In genomic region chr1:234528073-234528865, GRCh38 we compare ENCODE assay signal across 16 cellular contexts. TPM values are rescaled to one million over a fixed set of nuclear protein-coding genes. Genes with fewer than 3 reads are reported as not detected.
DNase-seq lines count a peak whose midpoint lies in the region; ATAC-seq, FAIRE-seq and TF ChIP-seq lines count a peak whose summit lies in the region.
"Had no signal": no experiment of that assay in that cellular context is flagged by ENCODE, and none has a peak within 500 bp of the region (broad histone marks: within the 10 kb centered on the region; RNA-seq: fewer than 3 reads in every experiment).

No MANE protein-coding gene starts in this region.

- H3K36me3 Mint-ChIP-seq in activated naive CD4-positive, alpha-beta T cell treated with anti-CD3 and anti-CD28 coated beads for 36 hours (ENCODE audit: low read depth): no peaks in the 10 kb centered on the region

- H3K27me3 ChIP-seq in liver (ENCODE audit: control insufficient read depth in 4 of 4, insufficient read depth in 4 of 4, low read length in 3 of 4): no peaks in the 10 kb centered on the region
- H3K27me3 ChIP-seq in HepG2 (ENCODE audit: control insufficient read depth in 1 of 2, insufficient read depth in 2 of 2, low read length in 2 of 2): no peaks in the 10 kb centered on the region; a peak in 1 of 5 replicates
- H3K27me3 ChIP-seq in stomach: no peaks in the 10 kb centered on the region

- H3K27ac Mint-ChIP-seq in activated naive CD4-positive, alpha-beta T cell treated with anti-CD3 and anti-CD28 coated beads for 36 hours: no peak overlapping the region
- H3K27ac Mint-ChIP-seq: activated CD8-positive, alpha-beta T cell treated with anti-CD3 and anti-CD28 coated beads for 36 hours; activated naive CD8-positive, alpha-beta T cell; T-helper 1 cell treated with Interleukin-12 subunit alpha and Interleukin-12 subunit beta and Interleukin-4 antibody, amounts not matched to agents 30 μg/mL and 1 μg/mL, for 36 hours had no signal

- no peaks in the 10 kb centered on the region for H3K9me3 ChIP-seq in liver (ENCODE audit: control insufficient read depth in 4 of 4, low read length in 3 of 4)
- H3K9me3 ChIP-seq in HepG2 (ENCODE audit: low read length): no peaks in the 10 kb centered on the region
- H3K9me3 ChIP-seq in stomach: no peaks in the 10 kb centered on the region

- FAIRE-seq in HepG2 (lab: Jason Lieb, UNC): no peak
- FAIRE-seq: frontal cortex had no signal

- intact Hi-C loops in HepG2 (cut with micrococcal nuclease; ENCODE audit: unreplicated experiment) (no loop called here), stomach (cut with DNase I; ENCODE audit: low total_unique reads) (no loop called here)
- intact Hi-C loops in activated naive CD4-positive, alpha-beta T cell treated with anti-CD3 and anti-CD28 coated beads for 36 hours (cut with micrococcal nuclease): no loop called here

- TF ChIP-seq CTCF in liver (IDR thresholded peaks at IDR 0.05; ENCODE audit: low read depth, low read length, missing input control) (no peak), HepG2 (CRISPR knock-in tag; IDR thresholded peaks at IDR 0.05) (no peak), stomach (IDR thresholded peaks at IDR 0.05) (no peak)

- TF ChIP-seq RAD21 in liver (IDR thresholded peaks at IDR 0.05): no peak
- no peak for TF ChIP-seq RAD21 in HepG2 (CRISPR knock-in tag; IDR thresholded peaks at IDR 0.05)

- peaks cover 5% of the 10 kb centered on the region for H3K4me1 Mint-ChIP-seq in activated naive CD4-positive, alpha-beta T cell treated with anti-CD3 and anti-CD28 coated beads for 36 hours (ENCODE audit: low read depth)

- no peaks in the 10 kb centered on the region for H3K9me3 Mint-ChIP-seq in activated naive CD4-positive, alpha-beta T cell treated with anti-CD3 and anti-CD28 coated beads for 36 hours
- H3K9me3 Mint-ChIP-seq: activated CD8-positive, alpha-beta T cell treated with anti-CD3 and anti-CD28 coated beads for 36 hours; T-helper 1 cell treated with Interleukin-12 subunit alpha and Interleukin-12 subunit beta and Interleukin-4 antibody, amounts not matched to agents 30 μg/mL and 1 μg/mL, for 36 hours had no signal

- no peaks in the 10 kb centered on the region for H3K79me2 ChIP-seq in HepG2 (ENCODE audit: insufficient read depth, low read length)

- no peaks in the 10 kb centered on the region for H3K27me3 Mint-ChIP-seq in activated naive CD4-positive, alpha-beta T cell treated with anti-CD3 and anti-CD28 coated beads for 36 hours (ENCODE audit: low read depth)

- peak overlapping the region; percentile 25 to 43 for H3K27ac ChIP-seq in liver (ENCODE audit: low read depth in 1 of 2, low read length in 2 of 2)
- H3K27ac ChIP-seq in HepG2 (ENCODE audit: extremely low read length, insufficient read depth, low read length): no peak overlapping the region
- H3K27ac ChIP-seq in cingulate gyrus (ENCODE audit: low read depth, low read length): peak overlapping the region; percentile 41
- peak overlapping the region in 2 of 5 donors; percentile 96 to 97 for H3K27ac ChIP-seq in stomach

- no peak overlapping the region for H3K4me3 Mint-ChIP-seq in activated naive CD4-positive, alpha-beta T cell treated with anti-CD3 and anti-CD28 coated beads for 36 hours
- H3K4me3 Mint-ChIP-seq: activated CD8-positive, alpha-beta T cell treated with anti-CD3 and anti-CD28 coated beads for 36 hours; activated naive CD8-positive, alpha-beta T cell; T-helper 1 cell treated with Interleukin-12 subunit alpha and Interleukin-12 subunit beta and Interleukin-4 antibody, amounts not matched to agents 30 μg/mL and 1 μg/mL, for 36 hours had no signal

- H3K36me3 ChIP-seq in liver (ENCODE audit: control insufficient read depth in 4 of 4, insufficient read depth in 3 of 4, low read depth in 1 of 4, low read length in 3 of 4) (no peaks in the 10 kb centered on the region), HepG2 (replicated peaks in 1 of 2; ENCODE audit: control insufficient read depth in 1 of 2, insufficient read depth in 2 of 2, low read length in 2 of 2) (no peaks in the 10 kb centered on the region), stomach (no peaks in the 10 kb centered on the region)

- no peak overlapping the region for H3K4me2 ChIP-seq in HepG2 (ENCODE audit: low read depth, low read length)

- no peak for TF ChIP-seq POLR2A in HepG2 (IDR thresholded peaks at IDR 0.05; ENCODE audit: insufficient read depth in 1 of 2, low read depth in 2 of 2, low read length in 2 of 2)
- no peak for TF ChIP-seq POLR2A in stomach (IDR thresholded peaks at IDR 0.05)

- BruUV-seq in HepG2 (replicated peaks; lab: Mats Ljungman, UMichigan): no TSS peak

- H2AFZ ChIP-seq in HepG2 (ENCODE audit: low read length): no peak overlapping the region

- H4K20me1 ChIP-seq in HepG2 (ENCODE audit: insufficient read depth, low read length): no peaks in the 10 kb centered on the region

- in situ Hi-C loops in HepG2 (cut with HindIII; ENCODE audit: extremely low pct_ligation_motif_present, low pct_unique_long_range_greater_than_20kb): no loop called here

- H3K4me1 ChIP-seq in liver (ENCODE audit: control insufficient read depth in 4 of 4, insufficient read depth in 4 of 4, low read length in 3 of 4) (peaks cover 7 to 29% (median 20%) of the 10 kb centered on the region in 4 donors), HepG2 (ENCODE audit: insufficient read depth, low read length) (peaks cover 44% of the 10 kb centered on the region), stomach (peaks cover 30 to 77% (median 45%) of the 10 kb centered on the region in 4 donors)

- DNase-seq in HepG2 (ENCODE audit: low spot score) (no peak), midbrain (lab: John Stamatoyannopoulos, UW) (peak; percentile 46), stomach (no peak)
- no peak for DNase-seq in stimulated activated naive CD8-positive, alpha-beta T cell treated with anti-CD3 and anti-CD28 coated beads, Interleukin-15, Interleukin-2, amounts not matched to agents 100 U/mL and 50 U/mL, for 24 hours
- DNase-seq in activated naive CD4-positive, alpha-beta T cell treated with anti-CD3 and anti-CD28 coated beads for 36 hours: no peak
- DNase-seq: activated CD8-positive, alpha-beta T cell treated with anti-CD3 and anti-CD28 coated beads for 36 hours; HCEC 1CT; Kasumi-1; mesenchymal stem cell; NCI-H524 treated with DMSO at 0.1 percent for 48 hours had no signal

- ATAC-seq in HepG2 (no peak; the same call in 2 of the 3 replicates), GM18498 (IDR thresholded peaks at IDR 0.05; ENCODE audit: unreplicated experiment) (no peak)
- no peak for ATAC-seq in stimulated activated naive CD8-positive, alpha-beta T cell treated with anti-CD3 and anti-CD28 coated beads, Interleukin-15, Interleukin-2, amounts not matched to agents 100 U/mL and 50 U/mL, for 24 hours
- ATAC-seq: activated CD8-positive, alpha-beta T cell treated with anti-CD3 and anti-CD28 coated beads for 36 hours had no signal

- H3K4me3 ChIP-seq in liver (ENCODE audit: low read depth in 1 of 3, low read length in 3 of 3) (no peak overlapping the region), HepG2 (replicated peaks in 1 of 3; ENCODE audit: insufficient read depth in 1 of 3, low read depth in 2 of 3, low read length in 3 of 3) (no peak overlapping the region), stomach (no peak overlapping the region)

- WGBS in liver: 73% methylated on average over 14 of the region's 14 CpGs
- WGBS in HepG2 (ENCODE audit: low lambda C conversion rate): 46% methylated on average over 14 of the region's 14 CpGs
- WGBS in stomach, 5 donors: 64 to 68% (median 66%) methylated on average over 14 of the region's 14 CpGs

- POLR2A ChIA-PET in HepG2 (lab: Yijun Ruan, JAX): interaction anchor here (0.8 kb wide), 1 partner anchor 76 kb away, joined by 3 read pairs; no protein-coding TSS in a partner anchor

- CTCF ChIA-PET in HepG2 (lab: Yijun Ruan, JAX; ENCODE audit: low intra/inter-chr PET ratio, low total read pairs): no interaction called here
- CTCF ChIA-PET in activated naive CD4-positive, alpha-beta T cell treated with anti-CD3 and anti-CD28 coated beads for 36 hours (lab: Charles Lee): interaction anchor here (1.0 kb wide), 1 partner anchor 50 kb away, joined by 3 read pairs; no protein-coding TSS in a partner anchor

- no peak for TF ChIP-seq EP300 in HepG2 (IDR thresholded peaks at IDR 0.05; ENCODE audit: low read depth in 2 of 2, low read length in 2 of 2)
- TF ChIP-seq EP300 in HepG2 (CRISPR knock-in tag; IDR thresholded peaks at IDR 0.05; ENCODE audit: borderline replicate concordance): no peak
- no peak for TF ChIP-seq EP300 in stomach (IDR thresholded peaks at IDR 0.05)

- H3K9ac ChIP-seq in liver (ENCODE audit: low read depth in 1 of 2, low read length in 2 of 2): peak overlapping the region in 1 of 2 donors; percentile 28
- no peak overlapping the region for H3K9ac ChIP-seq in HepG2 (ENCODE audit: insufficient read depth, low read depth, low read length)

RNA-seq across cellular contexts. Expression of gene TARBP1, which starts 49.3 kb away (rescaled TPM):
- total RNA-seq in liver (10 to 100 TPM; 11.9 to 17.6 TPM), HepG2 (2016; rRNA removed; fragmentation: Illumina TruSeq; extraction: Trizol) (31.0 and 37.7 TPM in 2 replicates), stomach (10 to 100 TPM; 14.0 to 63.2 (median 53.9) TPM)
- polyA plus RNA-seq in liver (1 to 10 TPM; 4.1 to 6.4 TPM), HepG2 (2011; rRNA removed) (58.7 and 67.0 TPM in 2 replicates), stomach (10 to 100 TPM in 1 of 3 donors, 1 to 10 TPM in 2; 5.7 to 34.7 (median 9.0) TPM)
- total RNA-seq in HepG2 (2016; cell fraction: cytosol; rRNA removed; fragmentation: Illumina TruSeq; extraction: Trizol; ENCODE audit: low read depth): 8.0 and 10.9 TPM in 2 replicates
- 33.0 and 39.2 TPM in 2 replicates for total RNA-seq in HepG2 (2016; cell fraction: insoluble cytoplasmic fraction; rRNA removed; fragmentation: Illumina TruSeq; extraction: Trizol)
- total RNA-seq in HepG2 (2016; cell fraction: membrane; rRNA removed; fragmentation: Illumina TruSeq; extraction: Trizol): 9.9 and 14.5 TPM in 2 replicates
- 49.3 and 51.0 TPM in 2 replicates for total RNA-seq in HepG2 (2016; cell fraction: nucleus; rRNA removed; fragmentation: Illumina TruSeq; extraction: Trizol)
- polyA plus RNA-seq in HepG2 (2011; cell fraction: cytosol; rRNA removed): 15.2 and 18.3 TPM in 2 replicates
- polyA plus RNA-seq in HepG2 (2011; cell fraction: nucleus; rRNA removed): 127 and 145 TPM in 2 replicates
- polyA plus RNA-seq in HepG2 (2012): 31.2 and 34.3 TPM in 2 replicates
- polyA plus RNA-seq in HepG2 (2016; cell fraction: cytosol; fragmentation: Illumina TruSeq; extraction: Trizol; ENCODE audit: low read depth): 1.00 and 1.2 TPM in 2 replicates
- 26.8 and 27.3 TPM in 2 replicates for polyA plus RNA-seq in HepG2 (2016; cell fraction: insoluble cytoplasmic fraction; fragmentation: Illumina TruSeq; extraction: Trizol; ENCODE audit: low read depth)
- 3.6 and 4.1 TPM in 2 replicates for polyA plus RNA-seq in HepG2 (2016; cell fraction: membrane; fragmentation: Illumina TruSeq; extraction: Trizol; ENCODE audit: low read depth)
- polyA plus RNA-seq in HepG2 (2016; cell fraction: nucleus; fragmentation: Illumina TruSeq; extraction: Trizol; ENCODE audit: insufficient read depth, low read depth): 121 and 134 TPM in 2 replicates
- 15.4 and 29.8 TPM in 2 replicates for polyA minus RNA-seq in HepG2 (2011; rRNA and poly(A)+ RNA removed; ENCODE audit: low replicate concordance)
- 10.9 and 11.5 TPM in 2 replicates for polyA minus RNA-seq in HepG2 (2011; cell fraction: cytosol; rRNA and poly(A)+ RNA removed)
- polyA minus RNA-seq in HepG2 (2011; cell fraction: nucleus; rRNA and poly(A)+ RNA removed): 73.5 and 78.7 TPM in 2 replicates
- 10 to 100 TPM; 40.2 to 41.6 TPM for total RNA-seq in activated naive CD4-positive, alpha-beta T cell treated with anti-CD3 and anti-CD28 coated beads for 36 hours
